In the genomic region with DNA sequence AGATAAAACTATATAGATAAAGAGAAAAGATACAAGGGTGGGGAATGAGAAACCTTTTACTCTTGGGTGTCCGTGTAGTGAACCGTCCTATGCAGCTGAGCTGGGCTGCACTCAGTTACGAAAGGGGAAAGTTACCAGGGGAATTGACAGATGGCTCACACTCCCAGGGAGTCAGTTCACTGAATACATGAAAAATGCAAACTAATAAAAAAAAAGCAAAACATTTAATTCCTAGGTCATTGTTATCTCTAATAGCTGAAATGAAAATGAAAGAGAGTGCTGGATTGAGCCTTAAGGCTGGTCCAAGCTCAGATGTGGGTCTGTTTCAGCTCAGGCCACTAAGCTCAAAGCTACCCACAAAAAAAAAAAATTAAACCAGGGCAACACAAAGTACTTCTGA, we compare ENCODE assay signal across 17 cellular contexts.
DNase-seq lines count a peak whose midpoint lies in the region; ATAC-seq, FAIRE-seq and TF ChIP-seq lines count a peak whose summit lies in the region.
"Had no signal": no experiment of that assay in that cellular context is flagged by ENCODE, and none has a peak within 500 bp of the region (broad histone marks: within the 10 kb centered on the region; RNA-seq: fewer than 3 reads in every experiment).

No MANE protein-coding gene starts in this region.

- intact Hi-C loops in Right ventricle myocardium inferior (cut with DNase I) = no loop called here

- H3K36me3 Mint-ChIP-seq in immature natural killer cell = no peaks in the 10 kb centered on the region

- peak; percentile 68 for ATAC-seq in Right ventricle myocardium inferior
- ATAC-seq in HG03354 (IDR thresholded peaks at IDR 0.05; ENCODE audit: poor library complexity, severe bottlenecking, unreplicated experiment) = peak; percentile 45
- ATAC-seq in GM19455 (IDR thresholded peaks at IDR 0.05; ENCODE audit: unreplicated experiment) = no peak
- ATAC-seq: A549; activated T-cell treated with anti-CD3 and anti-CD28 coated beads, Interleukin-2, amount 50 U/mL, for 72 hours had no signal

- no peaks in the 10 kb centered on the region for H3K27me3 ChIP-seq in right atrium auricular region
- H3K27me3 ChIP-seq: hepatocyte had no signal

- H3K9me3 ChIP-seq in right atrium auricular region = no peaks in the 10 kb centered on the region
- H3K9me3 ChIP-seq: A549 had no signal

- no peak overlapping the region for H3K27ac Mint-ChIP-seq in immature natural killer cell
- H3K27ac Mint-ChIP-seq: activated T-cell treated with anti-CD3 and anti-CD28 coated beads, Interleukin-2, amount 50 U/mL, for 72 hours; CD8-positive, alpha-beta memory T cell had no signal

- no peak overlapping the region for H3K27ac ChIP-seq in right atrium auricular region
- H3K27ac ChIP-seq in substantia nigra (ENCODE audit: low read depth, low read length, poor library complexity, severe bottlenecking) = no peak overlapping the region
- H3K27ac ChIP-seq: A549, hepatocyte had no signal

- peaks cover 0 to 6% of the 10 kb centered on the region in 2 donors for H3K4me1 Mint-ChIP-seq in immature natural killer cell

- no peak for DNase-seq in Right ventricle myocardium inferior (ENCODE audit: missing footprints)
- DNase-seq in right atrium auricular region (ENCODE audit: low spot score) = no peak
- no peak for DNase-seq in NCI-H1417 treated with DMSO at 0.1 percent for 48 hours (lab: John Stamatoyannopoulos, UW)
- DNase-seq in immature natural killer cell = no peak
- no peak for DNase-seq in substantia nigra (lab: John Stamatoyannopoulos, UW)
- DNase-seq: activated CD4-positive, alpha-beta T cell treated with anti-CD3 and anti-CD28 coated beads, Interleukin-2, amount 50 U/mL, for 4 hours; activated T-cell treated with anti-CD3 and anti-CD28 coated beads, Interleukin-2, amount 50 U/mL, for 72 hours; CD8-positive, alpha-beta memory T cell; NCI-H1436; NCI-H226 had no signal

- peaks cover 0 to 8% (median 3%) of the 10 kb centered on the region in 3 donors for H3K27me3 Mint-ChIP-seq in immature natural killer cell (ENCODE audit: low read depth in 3 of 3)
- H3K27me3 Mint-ChIP-seq: CD8-positive, alpha-beta memory T cell had no signal

- no peaks in the 10 kb centered on the region for H3K4me1 ChIP-seq in right atrium auricular region
- H3K4me1 ChIP-seq: A549 had no signal

- H3K4me3 ChIP-seq in right atrium auricular region = no peak overlapping the region
- H3K4me3 ChIP-seq: A549, hepatocyte had no signal

- FAIRE-seq in endometrium (lab: Jason Lieb, UNC) = peak; percentile 97
- FAIRE-seq: A549, GM12892, TTC549 had no signal

- H3K36me3 ChIP-seq in right atrium auricular region = no peaks in the 10 kb centered on the region

- H3K9me3 Mint-ChIP-seq in immature natural killer cell = no peaks in the 10 kb centered on the region
- H3K9me3 Mint-ChIP-seq: activated T-cell treated with anti-CD3 and anti-CD28 coated beads, Interleukin-2, amount 50 U/mL, for 72 hours; CD8-positive, alpha-beta memory T cell had no signal

- H3K4me3 Mint-ChIP-seq in immature natural killer cell = no peak overlapping the region
- H3K4me3 Mint-ChIP-seq: activated T-cell treated with anti-CD3 and anti-CD28 coated beads, Interleukin-2, amount 50 U/mL, for 72 hours; CD8-positive, alpha-beta memory T cell had no signal

- no peak for TF ChIP-seq CTCF in right atrium auricular region (IDR thresholded peaks at IDR 0.05)
